Comparison of ENCODE assay signal across 8 cellular contexts in the genomic region with DNA sequence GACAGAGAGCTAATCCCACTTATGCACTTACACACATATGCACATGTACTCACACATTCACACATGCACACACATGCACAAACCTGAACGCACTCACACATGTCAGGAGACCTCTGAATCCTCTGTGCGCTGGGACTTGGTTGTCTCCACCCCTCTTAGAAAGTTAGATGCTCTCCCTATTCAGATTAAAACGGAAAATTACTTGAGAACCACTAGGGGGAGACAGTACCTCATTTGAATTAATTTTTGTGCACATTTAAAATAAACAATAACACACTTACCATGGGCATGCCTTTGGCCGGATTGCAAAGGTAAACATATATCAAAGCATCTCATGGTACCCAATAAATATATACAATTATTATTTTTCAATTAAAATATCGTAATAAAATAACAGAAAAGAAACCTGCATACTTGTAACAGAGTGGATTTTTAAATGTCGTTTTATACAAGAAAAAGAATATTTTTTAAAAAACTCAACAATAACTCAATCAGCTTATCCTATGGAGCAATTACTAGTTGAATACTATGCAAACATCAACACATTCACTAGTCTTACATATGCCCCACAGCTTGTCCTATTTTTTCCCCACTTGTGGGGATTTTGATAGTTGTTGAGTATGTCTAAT. TPM values are rescaled to one million over a fixed set of nuclear protein-coding genes. Genes with fewer than 3 reads are reported as not detected.
A peak's percentile ranks its signal among the peaks of the same experiment; 100 is the strongest.
DNase-seq lines count a peak whose midpoint lies in the region; ATAC-seq and TF ChIP-seq lines count a peak whose summit lies in the region.

No MANE protein-coding gene starts in this region.

- ATAC-seq in GM21737 (IDR thresholded peaks at IDR 0.05; ENCODE audit: unreplicated experiment), result no peak
- no peak for ATAC-seq in GM21360 (IDR thresholded peaks at IDR 0.05; ENCODE audit: unreplicated experiment)

- peaks cover 0 to 12% of the 10 kb centered on the region in 2 donors for H3K27me3 ChIP-seq in breast epithelium

- TF ChIP-seq POLR2A in breast epithelium (IDR thresholded peaks at IDR 0.05), result no peak

- intact Hi-C loops in breast epithelium (cut with DNase I; ENCODE audit: low total_unique reads), result no loop called here

- TF ChIP-seq CTCF in breast epithelium (IDR thresholded peaks at IDR 0.05) (peak in 2 of 3 donors; percentile 20 to 48), neural crest cell (conservative IDR thresholded peaks at IDR 0.05) (peak; percentile 53)

- no peak overlapping the region for H3K27ac Mint-ChIP-seq in neural crest cell (ENCODE audit: unreplicated experiment)

- no peaks in the 10 kb centered on the region for H3K36me3 ChIP-seq in breast epithelium

- no peak overlapping the region for H3K27ac ChIP-seq in breast epithelium

- H3K4me1 Mint-ChIP-seq in neural crest cell, result no peaks in the 10 kb centered on the region

- no peak overlapping the region for H3K4me3 Mint-ChIP-seq in neural crest cell

- H3K9me3 Mint-ChIP-seq in neural crest cell, result peaks cover 10% of the 10 kb centered on the region

- H3K9me3 ChIP-seq in breast epithelium, result no peaks in the 10 kb centered on the region

- no peaks in the 10 kb centered on the region for H3K36me3 Mint-ChIP-seq in neural crest cell (ENCODE audit: low read depth)

- no peak overlapping the region for H3K4me3 ChIP-seq in breast epithelium

- H3K27me3 Mint-ChIP-seq in neural crest cell (ENCODE audit: low read depth), result no peaks in the 10 kb centered on the region

- DNase-seq in NCI-H2171 treated with DMSO at 0.1 percent for 48 hours (lab: John Stamatoyannopoulos, UW), result peak; percentile 21
- no peak for DNase-seq in NCI-H2171 (lab: John Stamatoyannopoulos, UW)
- DNase-seq in NCI-H1105 treated with DMSO at 0.1 percent for 48 hours (lab: John Stamatoyannopoulos, UW), result peak; percentile 48
- no peak for DNase-seq in breast epithelium (ENCODE audit: low spot score in 2 of 2)
- DNase-seq in neural crest cell (ENCODE audit: low read depth, low spot score), result no peak
- no peak for DNase-seq in activated CD4-positive, alpha-beta T cell treated with anti-CD3 and anti-CD28 coated beads for 1 hour

- no peaks in the 10 kb centered on the region for H3K4me1 ChIP-seq in breast epithelium

RNA-seq across cellular contexts. Expression of a gene that starts 9.5 kb away (rescaled TPM):
- total RNA-seq in breast epithelium (10 to 100 TPM in 2 of 3 donors, 1 to 10 TPM in 1; 1.3 to 17.6 (median 10.1) TPM), neural crest cell (not detected in 2 replicates)

RNA-seq across cellular contexts. Expression of a gene that starts 23.0 kb away (rescaled TPM):
- total RNA-seq in breast epithelium (1 to 10 TPM; 1.6 to 2.6 (median 2.3) TPM), neural crest cell (not detected in 2 replicates)

RNA-seq across cellular contexts. Expression of a gene that starts 59.9 kb away (rescaled TPM):
- total RNA-seq in breast epithelium, result 1 to 10 TPM in 1 of 3 donors, under 1 TPM in 2; 0.44 to 1.8 (median 0.66) TPM
- not detected in 2 replicates for total RNA-seq in neural crest cell

Comparison
In these comparisons a context has a peak if more than half of its experiments do, and no peak if none do; other contexts are left out.
1. DNase-seq: peak in NCI-H2171 treated with DMSO at 0.1 percent for 48 hours (single experiment) and NCI-H1105 treated with DMSO at 0.1 percent for 48 hours (single experiment); none in NCI-H2171 (single experiment), breast epithelium (0 of 2), neural crest cell (single experiment) and activated CD4-positive, alpha-beta T cell treated with anti-CD3 and anti-CD28 coated beads for 1 hour (single experiment).